ENCODE assay signal across 22 cellular contexts in genomic region chr1:51948491-51948915, GRCh38. TPM values are rescaled to one million over a fixed set of nuclear protein-coding genes. Genes with fewer than 3 reads are reported as not detected.
DNase-seq lines count a peak whose midpoint lies in the region; TF ChIP-seq lines count a peak whose summit lies in the region.
"Had no signal": no experiment of that assay in that cellular context is flagged by ENCODE, and none has a peak within 500 bp of the region (broad histone marks: within the 10 kb centered on the region; RNA-seq: fewer than 3 reads in every experiment).

No MANE protein-coding gene starts in this region.

- no peak for TF ChIP-seq CTCF in breast epithelium (IDR thresholded peaks at IDR 0.05)

- H3K9me3 ChIP-seq in breast epithelium = peaks cover 0 to 10% of the 10 kb centered on the region in 2 donors
- H3K9me3 ChIP-seq: transverse colon had no signal

- no peaks in the 10 kb centered on the region for H3K36me3 ChIP-seq in breast epithelium
- H3K36me3 ChIP-seq: transverse colon had no signal

- no peaks in the 10 kb centered on the region for H3K4me1 ChIP-seq in breast epithelium
- H3K4me1 ChIP-seq: parathyroid adenoma, transverse colon had no signal

- peak overlapping the region in 1 of 3 donors; percentile 8 for H3K4me3 ChIP-seq in breast epithelium
- H3K4me3 ChIP-seq: transverse colon had no signal

- DNase-seq in NCI-H748 (lab: John Stamatoyannopoulos, UW; ENCODE audit: unreplicated experiment) (peak; percentile 45), NCI-H748 treated with DMSO at 0.1 percent for 48 hours (lab: John Stamatoyannopoulos, UW) (no peak), NCI-H2196 treated with DMSO at 0.1 percent for 48 hours (lab: John Stamatoyannopoulos, UW; ENCODE audit: unreplicated experiment) (peak; percentile 59), breast epithelium (ENCODE audit: low spot score in 2 of 2) (no peak), foreskin melanocyte (no peak), NCI-H226 (no peak), NCI-H187 treated with DMSO at 0.1 percent for 48 hours (lab: John Stamatoyannopoulos, UW) (no peak)
- DNase-seq in activated naive CD4-positive, alpha-beta T cell treated with Interleukin-2 at 50 U/mL for 16 hours = no peak
- DNase-seq: ACHN; activated naive CD4-positive, alpha-beta T cell; activated T-cell treated with anti-CD3 and anti-CD28 coated beads, Interleukin-2, amount 50 U/mL, for 24 hours; amniotic stem cell; C1 segment of cervical spinal cord; head of caudate nucleus; natural killer cell; NCI-H1694; NCI-H510A; T1000; transverse colon had no signal

- intact Hi-C loops in breast epithelium (cut with DNase I; ENCODE audit: low total_unique reads) = no loop called here

- no peaks in the 10 kb centered on the region for H3K27me3 ChIP-seq in breast epithelium
- H3K27me3 ChIP-seq: transverse colon had no signal

- no peak for TF ChIP-seq POLR2A in breast epithelium (IDR thresholded peaks at IDR 0.05)

- H3K27ac ChIP-seq in breast epithelium = peak overlapping the region; percentile 18 to 61
- H3K27ac ChIP-seq: HL-60, parathyroid adenoma, transverse colon had no signal

RNA-seq across cellular contexts. Expression of gene RAB3B, which starts 42.0 kb away (rescaled TPM):
- 1 to 10 TPM in 1 of 3 donors, under 1 TPM in 1, not detected in 1; 0.66 to 1.3 TPM for total RNA-seq in breast epithelium
- total RNA-seq: cardiac septum had no signal

Comparison
In these comparisons a context has a peak if more than half of its experiments do, and no peak if none do; other contexts are left out.
1. DNase-seq: peak in NCI-H748 (single experiment) and NCI-H2196 treated with DMSO at 0.1 percent for 48 hours (single experiment); none in NCI-H748 treated with DMSO at 0.1 percent for 48 hours (single experiment), breast epithelium (0 of 2), foreskin melanocyte (single experiment), NCI-H226 (single experiment), activated naive CD4-positive, alpha-beta T cell treated with Interleukin-2 at 50 U/mL for 16 hours (single experiment) and NCI-H187 treated with DMSO at 0.1 percent for 48 hours (single experiment).